Comparison of ENCODE assay signal across 8 cellular contexts in genomic region chr10:21989453-21990154, GRCh38. TPM values are rescaled to one million over a fixed set of nuclear protein-coding genes. Genes with fewer than 3 reads are reported as not detected.
DNase-seq lines count a peak whose midpoint lies in the region; ATAC-seq, FAIRE-seq and TF ChIP-seq lines count a peak whose summit lies in the region.

No MANE protein-coding gene starts in this region.

- H3K27ac ChIP-seq in GM23338 (ENCODE audit: low read depth) (no peak overlapping the region), Karpas-422 (ENCODE audit: low read length) (no peak overlapping the region), breast epithelium (no peak overlapping the region), substantia nigra (ENCODE audit: low read depth, low read length, poor library complexity, severe bottlenecking) (peak overlapping the region; percentile 49)

- TF ChIP-seq POLR2A in breast epithelium (IDR thresholded peaks at IDR 0.05): no peak

- no peak overlapping the region for H3K27ac Mint-ChIP-seq in GM23338

- H3K36me3 Mint-ChIP-seq in GM23338 (ENCODE audit: low read depth): peaks cover 4% of the 10 kb centered on the region; the same call in 2 of the 3 replicates

- H3K79me2 ChIP-seq in GM23338 (replicated peaks; ENCODE audit: insufficient read depth): no peaks in the 10 kb centered on the region
- no peaks in the 10 kb centered on the region for H3K79me2 ChIP-seq in Karpas-422 (ENCODE audit: low read length)

- no peaks in the 10 kb centered on the region for H3K9me2 ChIP-seq in GM23338 (ENCODE audit: insufficient read depth)
- no peaks in the 10 kb centered on the region for H3K9me2 ChIP-seq in Karpas-422 (replicated peaks; ENCODE audit: insufficient read depth, low read length)

- H3K4me1 ChIP-seq in GM23338 (ENCODE audit: insufficient read depth) (no peaks in the 10 kb centered on the region), Karpas-422 (ENCODE audit: low read length) (no peaks in the 10 kb centered on the region), breast epithelium (no peaks in the 10 kb centered on the region)

- H2AFZ ChIP-seq in GM23338: no peak overlapping the region
- no peak overlapping the region for H2AFZ ChIP-seq in Karpas-422 (ENCODE audit: low read length)

- H3K4me3 Mint-ChIP-seq in GM23338: no peak overlapping the region

- FAIRE-seq in RCC 7860 (lab: Jason Lieb, UNC): peak; percentile 56

- peaks cover 2% of the 10 kb centered on the region; the same call in 1 of the 3 replicates for H3K9me3 Mint-ChIP-seq in GM23338

- TF ChIP-seq CTCF in GM23338 (conservative IDR thresholded peaks at IDR 0.05; ENCODE audit: low read depth in 2 of 2) (peak; percentile 88 to 90), breast epithelium (IDR thresholded peaks at IDR 0.05) (peak in 2 of 3 donors; percentile 36 to 44)

- H3K9ac ChIP-seq in Karpas-422 (ENCODE audit: low read length): no peak overlapping the region

- no peaks in the 10 kb centered on the region for H3K27me3 ChIP-seq in GM23338 (ENCODE audit: insufficient read depth)
- no peaks in the 10 kb centered on the region for H3K27me3 ChIP-seq in Karpas-422 (ENCODE audit: low read length)
- H3K27me3 ChIP-seq in breast epithelium: no peaks in the 10 kb centered on the region

- no peak overlapping the region for H3K4me3 ChIP-seq in GM23338
- H3K4me3 ChIP-seq in Karpas-422 (ENCODE audit: low read length): no peak overlapping the region
- H3K4me3 ChIP-seq in breast epithelium: no peak overlapping the region

- H4K20me1 ChIP-seq in GM23338 (replicated peaks; ENCODE audit: insufficient read depth): no peaks in the 10 kb centered on the region
- no peaks in the 10 kb centered on the region for H4K20me1 ChIP-seq in Karpas-422 (ENCODE audit: insufficient read depth, low read depth, low read length)

- peaks cover 6% of the 10 kb centered on the region; the same call in 2 of the 3 replicates for H3K4me1 Mint-ChIP-seq in GM23338

- H3K9me3 ChIP-seq in Karpas-422 (ENCODE audit: low read length) (no peaks in the 10 kb centered on the region), breast epithelium (no peaks in the 10 kb centered on the region)

- no peaks in the 10 kb centered on the region for H3K27me3 Mint-ChIP-seq in GM23338 (ENCODE audit: insufficient read depth, low read depth, poor library complexity)

- no peak overlapping the region for H3K4me2 ChIP-seq in GM23338
- no peak overlapping the region for H3K4me2 ChIP-seq in Karpas-422 (ENCODE audit: low read depth, low read length, poor library complexity, severe bottlenecking)

- intact Hi-C loops in breast epithelium (cut with DNase I; ENCODE audit: low total_unique reads): no loop called here

- peak; percentile 14 for DNase-seq in activated gamma-delta T cell treated with Interleukin-2 at 50 U/mL for 16 hours
- DNase-seq in activated gamma-delta T cell (lab: John Stamatoyannopoulos, UW): no peak
- peak; percentile 91 for DNase-seq in GM23338 (ENCODE audit: low spot score)
- peak; percentile 76 for DNase-seq in Karpas-422
- DNase-seq in RCC 7860 (ENCODE audit: low spot score): peak; percentile 12
- DNase-seq in breast epithelium (ENCODE audit: low spot score in 2 of 2): no peak
- DNase-seq in kidney tubule cell (ENCODE audit: low spot score): peak; percentile 62
- peak in 35 of 49 donors; percentile 3 to 57 (median 36) for DNase-seq in substantia nigra (lab: John Stamatoyannopoulos, UW)

- ATAC-seq in GM23338: peak; percentile 100

- H3F3A ChIP-seq in GM23338 (replicated peaks; ENCODE audit: low read depth): no peaks in the 10 kb centered on the region

- H3K36me3 ChIP-seq in GM23338 (ENCODE audit: insufficient read depth) (no peaks in the 10 kb centered on the region), Karpas-422 (ENCODE audit: insufficient read depth, low read length) (no peaks in the 10 kb centered on the region), breast epithelium (no peaks in the 10 kb centered on the region)

TF ChIP-seq in GM23338, 12 proteins besides CTCF, POLR2A, EP300 and RAD21 (continues in another document):
- TF ChIP-seq EZH2phosphoT487 (IDR thresholded peaks at IDR 0.05; ENCODE audit: unreplicated experiment): no peak
- no peak for TF ChIP-seq ZNF114 (CRISPR knock-in tag; IDR thresholded peaks at IDR 0.05)
- no peak for TF ChIP-seq CREB1 (CRISPR knock-in tag; IDR thresholded peaks at IDR 0.05; ENCODE audit: low read depth)
- TF ChIP-seq EZH2 (IDR thresholded peaks at IDR 0.05; ENCODE audit: low read depth, unreplicated experiment): no peak
- no peak for TF ChIP-seq NANOG (IDR thresholded peaks at IDR 0.05; ENCODE audit: borderline replicate concordance)
- no peak for TF ChIP-seq POLR2AphosphoS5 (IDR thresholded peaks at IDR 0.05; ENCODE audit: low read depth)
- no peak for TF ChIP-seq ZNF331 (CRISPR knock-in tag; IDR thresholded peaks at IDR 0.05; ENCODE audit: low read depth)
- TF ChIP-seq JUNB (IDR thresholded peaks at IDR 0.05; ENCODE audit: unreplicated experiment): no peak
- TF ChIP-seq STAT1 (IDR thresholded peaks at IDR 0.05; ENCODE audit: unreplicated experiment): no peak
- no peak for TF ChIP-seq ETS1 (IDR thresholded peaks at IDR 0.05)
- no peak for TF ChIP-seq ZNF462 (CRISPR knock-in tag; IDR thresholded peaks at IDR 0.05)

RNA-seq across cellular contexts. Expression of gene DNAJC1, which starts 13.9 kb away (rescaled TPM):
- total RNA-seq in GM23338 (2014; rRNA removed; shearing (Covaris generic)): 45.3 and 50.8 TPM in 2 replicates
- 31.8 and 38.6 TPM in 2 replicates for polyA plus RNA-seq in GM23338 (2016; fragmentation: Nextera tagmentation; extraction: Ambion mirVana)
- 3.2 and 4.4 TPM in 2 replicates for total RNA-seq in Karpas-422 (2014; rRNA removed; shearing (Covaris generic); ENCODE audit: low replicate concordance)
- total RNA-seq in breast epithelium: 10 to 100 TPM; 63.7 to 93.0 (median 92.1) TPM

Comparison
In these comparisons a context has a peak if more than half of its experiments do, and no peak if none do; other contexts are left out.
1. DNase-seq: peak in activated gamma-delta T cell treated with Interleukin-2 at 50 U/mL for 16 hours (single experiment), GM23338 (single experiment), Karpas-422 (single experiment), RCC 7860 (single experiment), kidney tubule cell (single experiment) and substantia nigra (35 of 49); none in activated gamma-delta T cell (single experiment) and breast epithelium (0 of 2).